In genomic region chr2:171893196-171893823, GRCh38 we compare ENCODE assay signal across 8 cellular contexts. TPM values are rescaled to one million over a fixed set of nuclear protein-coding genes. Genes with fewer than 3 reads are reported as not detected.
A peak's percentile ranks its signal among the peaks of the same experiment; 100 is the strongest.
DNase-seq lines count a peak whose midpoint lies in the region; ATAC-seq and TF ChIP-seq lines count a peak whose summit lies in the region.

No MANE protein-coding gene starts in this region.

- H3K4me3 ChIP-seq in MG63 (peak overlapping the region; percentile 90), mammary epithelial cell (replicated peaks in 1 of 3; ENCODE audit: insufficient read depth in 1 of 3, low read depth in 2 of 3, low read length in 3 of 3) (peak overlapping the region; percentile 82 to 98 (median 90)), urinary bladder (ENCODE audit: low read depth, low read length) (peak overlapping the region; percentile 68)

- in situ Hi-C loops in mammary epithelial cell (cut with MboI; ENCODE audit: low sequenced_read_pairs in 2 of 2): no loop called here

- H3K9ac ChIP-seq in mammary epithelial cell (ENCODE audit: insufficient read depth, low read length): peak overlapping the region; percentile 59

- peaks cover 5% of the 10 kb centered on the region for H3K36me3 ChIP-seq in MG63
- peaks cover 3% of the 10 kb centered on the region for H3K36me3 ChIP-seq in mammary epithelial cell (ENCODE audit: insufficient read depth, low read length)
- no peaks in the 10 kb centered on the region for H3K36me3 ChIP-seq in urinary bladder (ENCODE audit: insufficient read depth)

- peak overlapping the region; percentile 91 for H3K27ac Mint-ChIP-seq in memory B cell

- no TSS peak for BruUV-seq in mammary epithelial cell (replicated peaks; lab: Mats Ljungman, UMichigan)

- H3K79me2 ChIP-seq in mammary epithelial cell (ENCODE audit: insufficient read depth, low read length): peaks cover 16% of the 10 kb centered on the region

- no peak for TF ChIP-seq CTCF in mammary epithelial cell (conservative IDR thresholded peaks at IDR 0.05 in 1 of 2, IDR thresholded peaks at IDR 0.05 in 1 of 2; ENCODE audit: extremely low read depth in 1 of 2, insufficient read depth in 1 of 2, low read depth in 1 of 2, low read length in 2 of 2)

- CTCF ChIA-PET in mammary epithelial cell (lab: Charles Lee; ENCODE audit: low non-redundant PET): no interaction called here

- peak overlapping the region; percentile 98 for H3K4me3 Mint-ChIP-seq in memory B cell

- 27% methylated on average over 5 of the region's 7 CpGs for WGBS in mammary epithelial cell (ENCODE audit: low coverage, missing lambda C conversion rate)
- 29% methylated on average over 7 of the region's 7 CpGs for WGBS in urinary bladder

- H2AFZ ChIP-seq in mammary epithelial cell (ENCODE audit: low read depth, low read length): peak overlapping the region; percentile 99

- peak; percentile 13 for DNase-seq in GM03348 (ENCODE audit: low spot score)
- DNase-seq in MG63: no peak
- DNase-seq in mammary epithelial cell: peak; percentile 12
- DNase-seq in memory B cell (ENCODE audit: low spot score in 2 of 2): no peak
- no peak for DNase-seq in NCI-H2171 (lab: John Stamatoyannopoulos, UW)
- no peak for DNase-seq in inferior parietal cortex (ENCODE audit: extremely low spot score)
- DNase-seq in DMS153 (lab: John Stamatoyannopoulos, UW): no peak

- H3K27me3 ChIP-seq in MG63: no peaks in the 10 kb centered on the region
- no peaks in the 10 kb centered on the region for H3K27me3 ChIP-seq in mammary epithelial cell (ENCODE audit: insufficient read depth, low read length)

- peaks cover 28% of the 10 kb centered on the region for H3K4me1 Mint-ChIP-seq in memory B cell

- peaks cover 4% of the 10 kb centered on the region for H3K4me1 ChIP-seq in mammary epithelial cell (ENCODE audit: insufficient read depth, low read length)
- H3K4me1 ChIP-seq in urinary bladder (ENCODE audit: insufficient read depth): no peaks in the 10 kb centered on the region

- no peaks in the 10 kb centered on the region for H3K27me3 Mint-ChIP-seq in memory B cell

- H4K20me1 ChIP-seq in mammary epithelial cell (ENCODE audit: insufficient read depth, low read length): no peaks in the 10 kb centered on the region

- dilution Hi-C loops in mammary epithelial cell (cut with HindIII; ENCODE audit: low sequenced_read_pairs): no loop called here

- H3K9me3 Mint-ChIP-seq in memory B cell: no peaks in the 10 kb centered on the region

- H3K27ac ChIP-seq in mammary epithelial cell (ENCODE audit: insufficient read depth, low read depth, low read length) (peak overlapping the region; percentile 79), urinary bladder (ENCODE audit: low read depth) (no peak overlapping the region)

- no peak for ATAC-seq in memory B cell (ENCODE audit: low read depth)

- intact Hi-C loops in mammary epithelial cell (cut with micrococcal nuclease): no loop called here

- peaks cover 19% of the 10 kb centered on the region for H3K36me3 Mint-ChIP-seq in memory B cell

- H3K4me2 ChIP-seq in mammary epithelial cell (ENCODE audit: insufficient read depth, low read depth, low read length): peak overlapping the region; percentile 73

- no peaks in the 10 kb centered on the region for H3K9me3 ChIP-seq in MG63
- no peaks in the 10 kb centered on the region for H3K9me3 ChIP-seq in mammary epithelial cell (replicated peaks; ENCODE audit: insufficient read depth, low read length)

RNA-seq across cellular contexts. Expression of gene SLC25A12, which starts 0.7 kb away (rescaled TPM):
- 19.5 and 21.7 TPM in 2 replicates for total RNA-seq in MG63 (2014; rRNA removed; shearing (Covaris generic); ENCODE audit: low replicate concordance)
- total RNA-seq in mammary epithelial cell: 10 to 100 TPM; 18.6 to 22.8 TPM
- 18.5 TPM for polyA plus RNA-seq in mammary epithelial cell
- 24.2 TPM for polyA minus RNA-seq in mammary epithelial cell
- total RNA-seq in urinary bladder: 56.0 TPM
- 37.2 TPM for polyA plus RNA-seq in urinary bladder

RNA-seq across cellular contexts. Expression of gene HAT1, which starts 29.0 kb away (rescaled TPM):
- total RNA-seq in MG63 (2014; rRNA removed; shearing (Covaris generic); ENCODE audit: low replicate concordance): 51.3 and 118 TPM in 2 replicates
- 10 to 100 TPM; 30.8 to 56.3 TPM for total RNA-seq in mammary epithelial cell
- polyA plus RNA-seq in mammary epithelial cell: 56.0 TPM
- polyA minus RNA-seq in mammary epithelial cell: 18.9 TPM
- 60.8 TPM for total RNA-seq in urinary bladder
- 39.3 TPM for polyA plus RNA-seq in urinary bladder

Comparison
In these comparisons a context has a peak if more than half of its experiments do, and no peak if none do; other contexts are left out.
1. DNase-seq: peak in GM03348 (single experiment) and mammary epithelial cell (single experiment); none in MG63 (single experiment), memory B cell (0 of 2), NCI-H2171 (single experiment), inferior parietal cortex (single experiment) and DMS153 (single experiment).
2. Peak in every context shown above with its lines, with median percentiles within 50 percentile points of each other: H3K4me3 ChIP-seq.